ENCODE assay signal across 1 cellular context in the genomic region with DNA sequence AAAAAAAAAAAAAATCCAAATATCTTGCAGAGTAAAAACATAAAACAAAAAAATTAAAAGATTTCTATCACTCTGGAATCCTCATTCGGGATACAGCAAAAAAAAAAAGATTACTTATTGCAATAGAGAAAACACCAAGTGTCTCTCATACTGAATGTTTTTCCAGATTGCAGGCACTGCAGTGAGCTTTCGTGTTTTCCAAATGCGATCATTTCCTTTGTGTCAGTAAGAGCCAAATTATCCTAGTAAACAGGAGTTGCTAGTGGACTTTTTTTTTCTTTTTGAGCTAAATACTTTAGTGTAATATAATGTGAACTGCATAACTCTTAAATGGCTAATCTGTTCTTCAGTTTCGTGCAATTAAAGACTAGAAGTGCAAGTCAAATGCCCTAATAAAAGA.
TF ChIP-seq lines count a peak whose summit lies in the region.

No MANE protein-coding gene starts in this region.

TF ChIP-seq in K562, 482 proteins besides CTCF, POLR2A, EP300 and RAD21:
- TF ChIP-seq NONO (IDR thresholded peaks at IDR 0.05; ENCODE audit: low read depth in 2 of 2, low read length in 1 of 2) (no peak), RFX7 (CRISPR knock-in tag; IDR thresholded peaks at IDR 0.05) (no peak), SLC30A9 (CRISPR knock-in tag; IDR thresholded peaks at IDR 0.05) (no peak), MYC (IDR thresholded peaks at IDR 0.05; ENCODE audit: low read depth, low read length) (no peak), MYC (CRISPR knock-in tag; IDR thresholded peaks at IDR 0.05; ENCODE audit: borderline replicate concordance, low read depth) (no peak), NCOA1 (IDR thresholded peaks at IDR 0.05; ENCODE audit: low read depth) (no peak), ZNF263 (CRISPR knock-in tag; IDR thresholded peaks at IDR 0.05; ENCODE audit: borderline replicate concordance) (no peak), ZNF197 (CRISPR knock-in tag; IDR thresholded peaks at IDR 0.05; ENCODE audit: low read depth) (no peak), NFE2 (IDR thresholded peaks at IDR 0.05; ENCODE audit: low read depth) (no peak), GATAD2B (IDR thresholded peaks at IDR 0.05; ENCODE audit: borderline replicate concordance) (no peak), ZNF41 (CRISPR knock-in tag; conservative IDR thresholded peaks at IDR 0.05) (no peak), ZNF239 (CRISPR knock-in tag; IDR thresholded peaks at IDR 0.05) (no peak), ZNF75A (CRISPR knock-in tag; IDR thresholded peaks at IDR 0.05) (no peak), ZSCAN29 (IDR thresholded peaks at IDR 0.05) (no peak), ZNF23 (CRISPR knock-in tag; IDR thresholded peaks at IDR 0.05) (no peak), THRB (CRISPR knock-in tag; conservative IDR thresholded peaks at IDR 0.05) (no peak), ZNF551 (CRISPR knock-in tag; IDR thresholded peaks at IDR 0.05) (no peak)
- TF ChIP-seq, protein P1, sequence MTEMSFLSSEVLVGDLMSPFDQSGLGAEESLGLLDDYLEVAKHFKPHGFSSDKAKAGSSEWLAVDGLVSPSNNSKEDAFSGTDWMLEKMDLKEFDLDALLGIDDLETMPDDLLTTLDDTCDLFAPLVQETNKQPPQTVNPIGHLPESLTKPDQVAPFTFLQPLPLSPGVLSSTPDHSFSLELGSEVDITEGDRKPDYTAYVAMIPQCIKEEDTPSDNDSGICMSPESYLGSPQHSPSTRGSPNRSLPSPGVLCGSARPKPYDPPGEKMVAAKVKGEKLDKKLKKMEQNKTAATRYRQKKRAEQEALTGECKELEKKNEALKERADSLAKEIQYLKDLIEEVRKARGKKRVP (CRISPR knock-in tag; IDR thresholded peaks at IDR 0.05) = no peak
